In genomic region chr7:1502845-1503244, GRCh38 we compare ENCODE assay signal across 1 cellular context.
A peak's percentile ranks its signal among the peaks of the same experiment; 100 is the strongest.
TF ChIP-seq lines count a peak whose summit lies in the region.

No MANE protein-coding gene starts in this region.

TF ChIP-seq in K562, 482 proteins besides CTCF, POLR2A, EP300 and RAD21:
- TF ChIP-seq ZZZ3 (IDR thresholded peaks at IDR 0.05) (no peak), ZNF124 (CRISPR knock-in tag; IDR thresholded peaks at IDR 0.05) (0 out of 2 replicates have a peak, but pooled peaks have one; percentile 28), SFPQ (IDR thresholded peaks at IDR 0.05; ENCODE audit: low read depth, low read length) (no peak), NFATC3 (IDR thresholded peaks at IDR 0.05) (no peak), CEBPB (tag; IDR thresholded peaks at IDR 0.05) (no peak), POLR2G (IDR thresholded peaks at IDR 0.05; ENCODE audit: low read depth, low read length) (0 out of 2 replicates have a peak, but pooled peaks have one; percentile 25)
- TF ChIP-seq, protein P1, sequence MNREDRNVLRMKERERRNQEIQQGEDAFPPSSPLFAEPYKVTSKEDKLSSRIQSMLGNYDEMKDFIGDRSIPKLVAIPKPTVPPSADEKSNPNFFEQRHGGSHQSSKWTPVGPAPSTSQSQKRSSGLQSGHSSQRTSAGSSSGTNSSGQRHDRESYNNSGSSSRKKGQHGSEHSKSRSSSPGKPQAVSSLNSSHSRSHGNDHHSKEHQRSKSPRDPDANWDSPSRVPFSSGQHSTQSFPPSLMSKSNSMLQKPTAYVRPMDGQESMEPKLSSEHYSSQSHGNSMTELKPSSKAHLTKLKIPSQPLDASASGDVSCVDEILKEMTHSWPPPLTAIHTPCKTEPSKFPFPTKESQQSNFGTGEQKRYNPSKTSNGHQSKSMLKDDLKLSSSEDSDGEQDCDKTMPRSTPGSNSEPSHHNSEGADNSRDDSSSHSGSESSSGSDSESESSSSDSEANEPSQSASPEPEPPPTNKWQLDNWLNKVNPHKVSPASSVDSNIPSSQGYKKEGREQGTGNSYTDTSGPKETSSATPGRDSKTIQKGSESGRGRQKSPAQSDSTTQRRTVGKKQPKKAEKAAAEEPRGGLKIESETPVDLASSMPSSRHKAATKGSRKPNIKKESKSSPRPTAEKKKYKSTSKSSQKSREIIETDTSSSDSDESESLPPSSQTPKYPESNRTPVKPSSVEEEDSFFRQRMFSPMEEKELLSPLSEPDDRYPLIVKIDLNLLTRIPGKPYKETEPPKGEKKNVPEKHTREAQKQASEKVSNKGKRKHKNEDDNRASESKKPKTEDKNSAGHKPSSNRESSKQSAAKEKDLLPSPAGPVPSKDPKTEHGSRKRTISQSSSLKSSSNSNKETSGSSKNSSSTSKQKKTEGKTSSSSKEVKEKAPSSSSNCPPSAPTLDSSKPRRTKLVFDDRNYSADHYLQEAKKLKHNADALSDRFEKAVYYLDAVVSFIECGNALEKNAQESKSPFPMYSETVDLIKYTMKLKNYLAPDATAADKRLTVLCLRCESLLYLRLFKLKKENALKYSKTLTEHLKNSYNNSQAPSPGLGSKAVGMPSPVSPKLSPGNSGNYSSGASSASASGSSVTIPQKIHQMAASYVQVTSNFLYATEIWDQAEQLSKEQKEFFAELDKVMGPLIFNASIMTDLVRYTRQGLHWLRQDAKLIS (CRISPR knock-in tag; IDR thresholded peaks at IDR 0.05), result no peak
